8 cellular contexts compared by ENCODE assay signal in the genomic region with DNA sequence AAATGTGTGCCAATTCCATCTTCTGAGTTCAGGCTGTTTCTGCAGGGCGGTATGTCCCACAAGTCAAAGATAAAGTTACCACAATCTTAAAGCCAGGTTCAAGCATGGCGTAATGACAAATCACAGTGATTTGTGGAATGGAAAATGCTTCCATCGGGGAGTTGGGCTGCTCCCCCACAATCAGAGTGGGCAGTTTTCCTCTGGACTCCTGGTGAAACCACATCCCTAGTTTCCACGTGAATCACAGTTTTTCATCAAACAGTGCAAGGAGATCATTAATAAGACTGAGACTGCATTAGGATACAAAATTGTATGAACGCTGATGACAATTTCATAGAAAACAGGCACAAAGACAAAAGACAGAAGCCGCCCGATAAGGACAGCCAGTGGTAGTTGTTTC. TPM values are rescaled to one million over a fixed set of nuclear protein-coding genes. Genes with fewer than 3 reads are reported as not detected.
DNase-seq lines count a peak whose midpoint lies in the region; ATAC-seq, FAIRE-seq and TF ChIP-seq lines count a peak whose summit lies in the region.

No MANE protein-coding gene starts in this region.

- no TSS peak for BruUV-seq in HepG2 (replicated peaks; lab: Mats Ljungman, UMichigan)

- CTCF ChIA-PET in activated naive CD4-positive, alpha-beta T cell treated with anti-CD3 and anti-CD28 coated beads for 36 hours (lab: Charles Lee), result interaction anchor here (0.6 to 1.2 kb wide), 5 partner anchors 10 to 212 kb away, joined by 3 to 4 read pairs (median 3); no protein-coding TSS in a partner anchor
- CTCF ChIA-PET in HepG2 (lab: Yijun Ruan, JAX; ENCODE audit: low intra/inter-chr PET ratio, low total read pairs), result no interaction called here

- peaks cover 65% of the 10 kb centered on the region for H3K4me1 Mint-ChIP-seq in activated naive CD4-positive, alpha-beta T cell treated with anti-CD3 and anti-CD28 coated beads for 36 hours (ENCODE audit: low read depth)
- peaks cover 54% of the 10 kb centered on the region for H3K4me1 Mint-ChIP-seq in activated naive CD8-positive, alpha-beta T cell treated with anti-CD3 and anti-CD28 coated beads, Interleukin-2, amount 10 ng/mL, durations not matched to agents 7 days and 5 days

- H3K9me3 Mint-ChIP-seq in activated naive CD4-positive, alpha-beta T cell treated with anti-CD3 and anti-CD28 coated beads for 36 hours, result no peaks in the 10 kb centered on the region
- no peaks in the 10 kb centered on the region for H3K9me3 Mint-ChIP-seq in activated naive CD4-positive, alpha-beta T cell treated with anti-CD3 and anti-CD28 coated beads, Interleukin-2, amount 50 U/mL, for 72 hours
- H3K9me3 Mint-ChIP-seq in activated naive CD8-positive, alpha-beta T cell treated with anti-CD3 and anti-CD28 coated beads, Interleukin-2, amount 10 ng/mL, durations not matched to agents 7 days and 5 days, result no peaks in the 10 kb centered on the region

- no peak for TF ChIP-seq POLR2A in HepG2 (IDR thresholded peaks at IDR 0.05; ENCODE audit: insufficient read depth in 1 of 2, low read depth in 2 of 2, low read length in 2 of 2)
- TF ChIP-seq POLR2A in upper lobe of left lung (IDR thresholded peaks at IDR 0.05), result no peak

- TF ChIP-seq RAD21 in HepG2 (CRISPR knock-in tag; IDR thresholded peaks at IDR 0.05), result no peak

- H3K27me3 Mint-ChIP-seq in activated naive CD4-positive, alpha-beta T cell treated with anti-CD3 and anti-CD28 coated beads for 36 hours (ENCODE audit: low read depth), result no peaks in the 10 kb centered on the region
- H3K27me3 Mint-ChIP-seq in activated naive CD8-positive, alpha-beta T cell treated with anti-CD3 and anti-CD28 coated beads, Interleukin-2, amount 10 ng/mL, durations not matched to agents 7 days and 5 days, result no peaks in the 10 kb centered on the region

- TF ChIP-seq EP300 in HepG2 (IDR thresholded peaks at IDR 0.05; ENCODE audit: low read depth in 2 of 2, low read length in 2 of 2) (no peak), HepG2 (CRISPR knock-in tag; IDR thresholded peaks at IDR 0.05; ENCODE audit: borderline replicate concordance) (no peak), upper lobe of left lung (IDR thresholded peaks at IDR 0.05) (no peak)

- peaks cover 36% of the 10 kb centered on the region for H3K36me3 Mint-ChIP-seq in activated naive CD4-positive, alpha-beta T cell treated with anti-CD3 and anti-CD28 coated beads for 36 hours (ENCODE audit: low read depth)
- H3K36me3 Mint-ChIP-seq in activated naive CD4-positive, alpha-beta T cell treated with anti-CD3 and anti-CD28 coated beads, Interleukin-2, amount 50 U/mL, for 72 hours, result peaks cover 16 to 32% of the 10 kb centered on the region in 2 donors
- H3K36me3 Mint-ChIP-seq in activated naive CD8-positive, alpha-beta T cell treated with anti-CD3 and anti-CD28 coated beads, Interleukin-2, amount 10 ng/mL, durations not matched to agents 7 days and 5 days, result peaks cover 17% of the 10 kb centered on the region

- H3K79me2 ChIP-seq in HepG2 (ENCODE audit: insufficient read depth, low read length), result peaks cover 74% of the 10 kb centered on the region

- H3K9ac ChIP-seq in HepG2 (ENCODE audit: insufficient read depth, low read depth, low read length), result peak overlapping the region; percentile 1; the same call in 1 of the 2 replicates

- no peak overlapping the region for H2AFZ ChIP-seq in HepG2 (ENCODE audit: low read length)

- no peak for ATAC-seq in activated naive CD4-positive, alpha-beta T cell treated with anti-CD3 and anti-CD28 coated beads, Interleukin-2, amount 50 U/mL, for 72 hours
- no peak for ATAC-seq in activated naive CD8-positive, alpha-beta T cell treated with anti-CD3 and anti-CD28 coated beads, Interleukin-2, amount 10 ng/mL, durations not matched to agents 7 days and 5 days (ENCODE audit: low read depth)
- ATAC-seq in HepG2, result no peak
- ATAC-seq in upper lobe of left lung (ENCODE audit: low FRiP score in 2 of 2), result peak in 1 of 2 donors; percentile 3
- ATAC-seq in HG02870 (IDR thresholded peaks at IDR 0.05; ENCODE audit: unreplicated experiment), result no peak

- H3K4me2 ChIP-seq in HepG2 (ENCODE audit: low read depth, low read length), result peak overlapping the region; percentile 93

- H3K4me3 ChIP-seq in HepG2 (replicated peaks in 1 of 3; ENCODE audit: insufficient read depth in 1 of 3, low read depth in 2 of 3, low read length in 3 of 3) (no peak overlapping the region), upper lobe of left lung (peak overlapping the region in 1 of 4 donors; percentile 82)

- no peak for TF ChIP-seq CTCF in HepG2 (CRISPR knock-in tag; IDR thresholded peaks at IDR 0.05)
- TF ChIP-seq CTCF in upper lobe of left lung (IDR thresholded peaks at IDR 0.05), result no peak

- in situ Hi-C loops in HepG2 (cut with HindIII; ENCODE audit: extremely low pct_ligation_motif_present, low pct_unique_long_range_greater_than_20kb), result no loop called here

- no peak for DNase-seq in activated naive CD4-positive, alpha-beta T cell treated with anti-CD3 and anti-CD28 coated beads for 36 hours
- no peak for DNase-seq in activated naive CD4-positive, alpha-beta T cell treated with anti-CD3 and anti-CD28 coated beads, Interleukin-2, amount 50 U/mL, for 72 hours (ENCODE audit: low spot score in 2 of 2)
- no peak for DNase-seq in activated naive CD8-positive, alpha-beta T cell treated with anti-CD3 and anti-CD28 coated beads, Interleukin-2, amount 10 ng/mL, durations not matched to agents 7 days and 5 days
- DNase-seq in HepG2 (ENCODE audit: low spot score) (no peak), upper lobe of left lung (no peak), OCI-M2 (lab: John Stamatoyannopoulos, UW; ENCODE audit: unreplicated experiment) (no peak), SKM-1 treated with dmso at 0.1 percent for 144 hours (lab: John Stamatoyannopoulos, UW; ENCODE audit: unreplicated experiment) (no peak)

- peak overlapping the region; percentile 65 for H3K4me3 Mint-ChIP-seq in activated naive CD4-positive, alpha-beta T cell treated with anti-CD3 and anti-CD28 coated beads for 36 hours
- peak overlapping the region; percentile 64 for H3K4me3 Mint-ChIP-seq in activated naive CD8-positive, alpha-beta T cell treated with anti-CD3 and anti-CD28 coated beads, Interleukin-2, amount 10 ng/mL, durations not matched to agents 7 days and 5 days

- H3K27me3 ChIP-seq in HepG2 (ENCODE audit: control insufficient read depth in 1 of 2, insufficient read depth in 2 of 2, low read length in 2 of 2), result peaks cover 0 to 7% of the 10 kb centered on the region in 2 experiments; a peak in 2 of 5 replicates
- H3K27me3 ChIP-seq in upper lobe of left lung, result no peaks in the 10 kb centered on the region

- WGBS in HepG2 (ENCODE audit: low lambda C conversion rate), result 85% methylated on average over 7 of the region's 7 CpGs
- WGBS in upper lobe of left lung, 2 donors, result 58 to 66% methylated on average over 7 of the region's 7 CpGs

- peaks cover 26% of the 10 kb centered on the region for H4K20me1 ChIP-seq in HepG2 (ENCODE audit: insufficient read depth, low read length)

- POLR2A ChIA-PET in activated naive CD8-positive, alpha-beta T cell treated with anti-CD3 and anti-CD28 coated beads, Interleukin-2, amount 10 ng/mL, durations not matched to agents 7 days and 5 days (lab: Charles Lee), result interaction anchor here (1.3 to 3.1 kb wide), 3 partner anchors 28 to 84 kb away, joined by 3 to 10 read pairs (median 3); no protein-coding TSS in a partner anchor
- POLR2A ChIA-PET in HepG2 (lab: Yijun Ruan, JAX), result interaction anchor here (1.5 to 1.9 kb wide), 3 partner anchors 8 to 214 kb away, joined by 5 to 16 read pairs (median 14); partner anchors contain the start of genes TXNDC11 and ZC3H7A

- H3K36me3 ChIP-seq in HepG2 (replicated peaks in 1 of 2; ENCODE audit: control insufficient read depth in 1 of 2, insufficient read depth in 2 of 2, low read length in 2 of 2) (no peaks in the 10 kb centered on the region), upper lobe of left lung (no peaks in the 10 kb centered on the region)

- peak overlapping the region; percentile 82 for H3K27ac Mint-ChIP-seq in activated naive CD4-positive, alpha-beta T cell treated with anti-CD3 and anti-CD28 coated beads for 36 hours
- H3K27ac Mint-ChIP-seq in activated naive CD4-positive, alpha-beta T cell treated with anti-CD3 and anti-CD28 coated beads, Interleukin-2, amount 50 U/mL, for 72 hours, result peak overlapping the region in 1 of 2 donors; percentile 83
- no peak overlapping the region for H3K27ac Mint-ChIP-seq in activated naive CD8-positive, alpha-beta T cell treated with anti-CD3 and anti-CD28 coated beads, Interleukin-2, amount 10 ng/mL, durations not matched to agents 7 days and 5 days

- intact Hi-C loops in activated naive CD4-positive, alpha-beta T cell treated with anti-CD3 and anti-CD28 coated beads for 36 hours (cut with micrococcal nuclease), result loop anchor here (10.0 kb wide), 4 partner anchors 332 to 638 kb away; partner anchors contain the start of genes CLEC16A, DEXI and GSPT1
- intact Hi-C loops in HepG2 (cut with micrococcal nuclease; ENCODE audit: unreplicated experiment), result loop anchor here (10.0 kb wide), 1 partner anchor 212 kb away; the partner anchor contains the start of gene ZC3H7A

- H3K9me3 ChIP-seq in HepG2 (ENCODE audit: low read length), result no peaks in the 10 kb centered on the region
- H3K9me3 ChIP-seq in upper lobe of left lung, result no peaks in the 10 kb centered on the region

- no peak for FAIRE-seq in HepG2 (lab: Jason Lieb, UNC)

- H3K27ac ChIP-seq in HepG2 (ENCODE audit: extremely low read length, insufficient read depth, low read length) (no peak overlapping the region), upper lobe of left lung (peak overlapping the region; percentile 94 to 100 (median 98))

- H3K4me1 ChIP-seq in HepG2 (ENCODE audit: insufficient read depth, low read length), result peaks cover 76% of the 10 kb centered on the region
- H3K4me1 ChIP-seq in upper lobe of left lung, result peaks cover 27 to 54% (median 35%) of the 10 kb centered on the region in 4 donors

RNA-seq across cellular contexts. Expression of gene LITAF, which starts 3.5 kb away (rescaled TPM):
- 100 to 1,000 TPM; 171 to 174 TPM for total RNA-seq in activated naive CD4-positive, alpha-beta T cell treated with anti-CD3 and anti-CD28 coated beads for 36 hours
- 100 to 1,000 TPM in 1 of 2 donors, 10 to 100 TPM in 1; 91.0 to 112 TPM for total RNA-seq in activated naive CD4-positive, alpha-beta T cell treated with anti-CD3 and anti-CD28 coated beads, Interleukin-2, amount 50 U/mL, for 72 hours
- total RNA-seq in activated naive CD8-positive, alpha-beta T cell treated with anti-CD3 and anti-CD28 coated beads, Interleukin-2, amount 10 ng/mL, durations not matched to agents 7 days and 5 days, result 100 to 1,000 TPM; 109 TPM
- total RNA-seq in HepG2 (2016; rRNA removed; fragmentation: Illumina TruSeq; extraction: Trizol) (141 and 186 TPM in 2 replicates), upper lobe of left lung (100 to 1,000 TPM in 4 of 6 donors, 10 to 100 TPM in 2; 65.8 to 281 (median 113) TPM)
- 30.0 and 32.3 TPM in 2 replicates for total RNA-seq in HepG2 (2016; cell fraction: cytosol; rRNA removed; fragmentation: Illumina TruSeq; extraction: Trizol; ENCODE audit: low read depth)
- 139 and 174 TPM in 2 replicates for total RNA-seq in HepG2 (2016; cell fraction: insoluble cytoplasmic fraction; rRNA removed; fragmentation: Illumina TruSeq; extraction: Trizol)
- total RNA-seq in HepG2 (2016; cell fraction: membrane; rRNA removed; fragmentation: Illumina TruSeq; extraction: Trizol), result 118 and 119 TPM in 2 replicates
- total RNA-seq in HepG2 (2016; cell fraction: nucleus; rRNA removed; fragmentation: Illumina TruSeq; extraction: Trizol), result 60.6 and 72.1 TPM in 2 replicates
- polyA plus RNA-seq in HepG2 (2011; rRNA removed), result 80.1 and 95.5 TPM in 2 replicates
- polyA plus RNA-seq in HepG2 (2011; cell fraction: cytosol; rRNA removed), result 121 and 137 TPM in 2 replicates
- 61.9 and 67.8 TPM in 2 replicates for polyA plus RNA-seq in HepG2 (2011; cell fraction: nucleus; rRNA removed)
- 113 and 128 TPM in 2 replicates for polyA plus RNA-seq in HepG2 (2012)
- 48.2 and 51.8 TPM in 2 replicates for polyA plus RNA-seq in HepG2 (2016; cell fraction: cytosol; fragmentation: Illumina TruSeq; extraction: Trizol; ENCODE audit: low read depth)
- 322 and 369 TPM in 2 replicates for polyA plus RNA-seq in HepG2 (2016; cell fraction: insoluble cytoplasmic fraction; fragmentation: Illumina TruSeq; extraction: Trizol; ENCODE audit: low read depth)
- 139 and 153 TPM in 2 replicates for polyA plus RNA-seq in HepG2 (2016; cell fraction: membrane; fragmentation: Illumina TruSeq; extraction: Trizol; ENCODE audit: low read depth)
- polyA plus RNA-seq in HepG2 (2016; cell fraction: nucleus; fragmentation: Illumina TruSeq; extraction: Trizol; ENCODE audit: insufficient read depth, low read depth), result 125 and 129 TPM in 2 replicates
- polyA minus RNA-seq in HepG2 (2011; rRNA and poly(A)+ RNA removed; ENCODE audit: low replicate concordance), result 155 and 250 TPM in 2 replicates
- 71.1 and 86.5 TPM in 2 replicates for polyA minus RNA-seq in HepG2 (2011; cell fraction: cytosol; rRNA and poly(A)+ RNA removed)
- 45.8 and 58.4 TPM in 2 replicates for polyA minus RNA-seq in HepG2 (2011; cell fraction: nucleus; rRNA and poly(A)+ RNA removed)
